20 cellular contexts compared by ENCODE assay signal in the genomic region with DNA sequence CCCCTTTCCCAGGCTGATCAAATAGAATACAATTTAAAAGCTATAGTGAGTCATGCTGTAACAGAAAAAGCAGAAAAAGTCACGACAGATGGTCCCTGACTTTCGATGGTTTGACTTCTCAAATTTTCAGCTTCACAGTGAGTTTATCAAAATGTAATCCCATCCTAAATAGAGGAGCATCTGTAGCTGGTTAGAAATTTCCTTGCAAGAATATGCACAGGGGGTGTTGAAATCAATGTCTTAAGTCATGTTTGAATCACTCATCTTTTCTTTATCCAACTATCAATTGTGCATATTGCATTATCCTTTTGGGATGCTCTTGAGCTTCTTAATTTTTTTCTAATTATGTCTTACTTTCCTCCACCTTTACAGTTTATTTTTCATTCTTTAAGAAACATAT.
"Had no signal": no experiment of that assay in that cellular context is flagged by ENCODE, and none has a peak within 500 bp of the region (broad histone marks: within the 10 kb centered on the region; RNA-seq: fewer than 3 reads in every experiment).

No MANE protein-coding gene starts in this region.

- H3K4me1 ChIP-seq: body of pancreas, gastroesophageal sphincter, heart right ventricle, prostate gland, upper lobe of left lung had no signal

- H3K4me3 ChIP-seq: body of pancreas, cardiac muscle cell, gastroesophageal sphincter, heart right ventricle, ovary, prostate gland, thoracic aorta, upper lobe of left lung had no signal

- H3K9me3 ChIP-seq: body of pancreas, gastroesophageal sphincter, heart right ventricle, neutrophil, ovary, prostate gland, thoracic aorta, upper lobe of left lung had no signal

- DNase-seq: activated CD4-positive, alpha-beta memory T cell treated with anti-CD3 and anti-CD28 coated beads, Interleukin-2, amount 10 ng/mL, durations not matched to agents 7 days and 5 days; activated CD4-positive, alpha-beta T cell treated with anti-CD3 and anti-CD28 coated beads for 48 hours; activated gamma-delta T cell; activated naive CD4-positive, alpha-beta T cell treated with anti-CD3 and anti-CD28 coated beads, Interleukin-2, amount 50 U/mL, for 16 hours; activated naive CD8-positive, alpha-beta T cell treated with anti-CD3 and anti-CD28 coated beads, Interleukin-2, amount 50 U/mL, for 24 hours; activated T-cell treated with anti-CD3 and anti-CD28 coated beads, Interleukin-2, amount 50 U/mL, for 72 hours; body of pancreas; erythroblast; heart right ventricle; left colon; ovary; stimulated activated CD4-positive, alpha-beta T cell treated with anti-CD3 and anti-CD28 coated beads, Interleukin-4, amount 100 ng/mL, for 24 hours; stimulated activated naive CD4-positive, alpha-beta T cell treated with Interleukin-2 at 50 U/mL for 16 hours; upper lobe of left lung had no signal

- H3K27ac ChIP-seq: body of pancreas, cardiac muscle cell, gastroesophageal sphincter, heart right ventricle, neutrophil, ovary, prostate gland, thoracic aorta, upper lobe of left lung had no signal

- H3K36me3 ChIP-seq: cardiac muscle cell, gastroesophageal sphincter, heart right ventricle, neutrophil, ovary, prostate gland, thoracic aorta, upper lobe of left lung had no signal

- ATAC-seq: activated naive CD8-positive, alpha-beta T cell treated with anti-CD3 and anti-CD28 coated beads, Interleukin-2, amount 50 U/mL, for 24 hours; activated T-cell treated with anti-CD3 and anti-CD28 coated beads, Interleukin-2, amount 50 U/mL, for 72 hours; body of pancreas; gastroesophageal sphincter; heart right ventricle; left colon; natural killer cell treated with Interleukin-12 subunit alpha and Interleukin-12 subunit beta and Interleukin-15 and Interleukin-18, amount 100 ng/mL, for 72 hours had no signal

- H3K27me3 ChIP-seq: body of pancreas, cardiac muscle cell, gastroesophageal sphincter, heart right ventricle, neutrophil, ovary, upper lobe of left lung had no signal
